1 cellular context compared by ENCODE assay signal in the genomic region with DNA sequence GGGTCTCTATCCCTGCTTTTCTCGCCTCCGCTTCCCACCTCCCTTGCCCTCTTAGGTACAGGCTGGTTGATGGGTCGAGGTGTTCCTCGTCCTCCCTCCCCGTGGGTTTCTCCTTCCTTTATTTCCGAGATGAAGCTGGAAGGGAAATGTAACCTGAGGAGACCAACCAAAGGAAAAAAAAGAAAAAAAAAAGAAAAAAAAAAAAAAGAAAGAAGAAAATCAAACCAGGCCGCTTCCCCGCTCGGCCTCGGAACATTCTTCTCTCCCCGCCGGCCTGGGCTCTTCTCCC.
TF ChIP-seq lines count a peak whose summit lies in the region.

No MANE protein-coding gene starts in this region.

TF ChIP-seq in HCT116, 20 proteins besides CTCF, POLR2A, EP300 and RAD21 (continued from another document):
- TF ChIP-seq, protein P1, sequence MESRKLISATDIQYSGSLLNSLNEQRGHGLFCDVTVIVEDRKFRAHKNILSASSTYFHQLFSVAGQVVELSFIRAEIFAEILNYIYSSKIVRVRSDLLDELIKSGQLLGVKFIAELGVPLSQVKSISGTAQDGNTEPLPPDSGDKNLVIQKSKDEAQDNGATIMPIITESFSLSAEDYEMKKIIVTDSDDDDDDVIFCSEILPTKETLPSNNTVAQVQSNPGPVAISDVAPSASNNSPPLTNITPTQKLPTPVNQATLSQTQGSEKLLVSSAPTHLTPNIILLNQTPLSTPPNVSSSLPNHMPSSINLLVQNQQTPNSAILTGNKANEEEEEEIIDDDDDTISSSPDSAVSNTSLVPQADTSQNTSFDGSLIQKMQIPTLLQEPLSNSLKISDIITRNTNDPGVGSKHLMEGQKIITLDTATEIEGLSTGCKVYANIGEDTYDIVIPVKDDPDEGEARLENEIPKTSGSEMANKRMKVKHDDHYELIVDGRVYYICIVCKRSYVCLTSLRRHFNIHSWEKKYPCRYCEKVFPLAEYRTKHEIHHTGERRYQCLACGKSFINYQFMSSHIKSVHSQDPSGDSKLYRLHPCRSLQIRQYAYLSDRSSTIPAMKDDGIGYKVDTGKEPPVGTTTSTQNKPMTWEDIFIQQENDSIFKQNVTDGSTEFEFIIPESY (IDR thresholded peaks at IDR 0.05; ENCODE audit: extremely low read depth, insufficient replicate concordance, low read length) = no peak
